In genomic region chr19:58409010-58409790, GRCh38 we compare ENCODE assay signal across 8 cellular contexts. TPM values are rescaled to one million over a fixed set of nuclear protein-coding genes. Genes with fewer than 3 reads are reported as not detected.
DNase-seq lines count a peak whose midpoint lies in the region; ATAC-seq and TF ChIP-seq lines count a peak whose summit lies in the region.

No MANE protein-coding gene starts in this region.

- H3K9me3 ChIP-seq in effector memory CD4-positive, alpha-beta T cell (ENCODE audit: control insufficient read depth, low read length): no peaks in the 10 kb centered on the region
- no peaks in the 10 kb centered on the region for H3K9me3 ChIP-seq in mucosa of rectum (ENCODE audit: control insufficient read depth in 2 of 2, low read length in 2 of 2)

- no peaks in the 10 kb centered on the region for H3K27me3 ChIP-seq in effector memory CD4-positive, alpha-beta T cell (replicated peaks; ENCODE audit: control insufficient read depth, insufficient read depth, low read length, poor library complexity, severe bottlenecking)
- H3K27me3 ChIP-seq in mucosa of rectum (ENCODE audit: control insufficient read depth in 2 of 2, insufficient read depth in 2 of 2, low read length in 2 of 2): no peaks in the 10 kb centered on the region

- peak overlapping the region; percentile 85 for H3K27ac ChIP-seq in 22Rv1
- H3K27ac ChIP-seq in effector memory CD4-positive, alpha-beta T cell (ENCODE audit: insufficient read depth, low read length, poor library complexity, severe bottlenecking): peak overlapping the region; percentile 86
- peak overlapping the region; percentile 79 to 87 for H3K27ac ChIP-seq in mucosa of rectum (ENCODE audit: low read depth in 2 of 2, low read length in 2 of 2)

- ATAC-seq in SK-N-SH treated with all-trans-retinoic acid at 6 μM for 48 hours: peak; percentile 76
- ATAC-seq in HG02610 (IDR thresholded peaks at IDR 0.05; ENCODE audit: unreplicated experiment): no peak

- peaks cover 17% of the 10 kb centered on the region for H3K4me1 ChIP-seq in effector memory CD4-positive, alpha-beta T cell (ENCODE audit: control insufficient read depth, insufficient read depth, low read length, poor library complexity, severe bottlenecking)
- H3K4me1 ChIP-seq in mucosa of rectum (ENCODE audit: control insufficient read depth in 2 of 2, insufficient read depth in 2 of 2, low read length in 2 of 2): peaks cover 7 to 17% of the 10 kb centered on the region in 2 donors

- H3K4me3 ChIP-seq in effector memory CD4-positive, alpha-beta T cell (ENCODE audit: insufficient read depth, low read depth, low read length, poor library complexity, severe bottlenecking): peak overlapping the region; percentile 90
- peak overlapping the region; percentile 87 to 93 for H3K4me3 ChIP-seq in mucosa of rectum (ENCODE audit: low read length in 2 of 2)

- H3K36me3 ChIP-seq in effector memory CD4-positive, alpha-beta T cell (ENCODE audit: control insufficient read depth, insufficient read depth, low read length): no peaks in the 10 kb centered on the region
- no peaks in the 10 kb centered on the region for H3K36me3 ChIP-seq in mucosa of rectum (ENCODE audit: control insufficient read depth in 2 of 2, insufficient read depth in 2 of 2, low read length in 2 of 2)

- DNase-seq in GF-D8 (lab: John Stamatoyannopoulos, UW) (peak; percentile 6), HT1080 (ENCODE audit: low read depth) (peak; percentile 48), DMS153 treated with DMSO at 0.1 percent for 48 hours (lab: John Stamatoyannopoulos, UW; ENCODE audit: unreplicated experiment) (no peak)
- no peak for DNase-seq in effector memory CD4-positive, alpha-beta T cell

- TF ChIP-seq CTCF in 22Rv1 (IDR thresholded peaks at IDR 0.05): no peak

- H3K9ac ChIP-seq in mucosa of rectum (ENCODE audit: low read depth in 1 of 2, low read length in 2 of 2): peak overlapping the region; percentile 79 to 93

TF ChIP-seq in SK-N-SH treated with all-trans-retinoic acid at 6 μM for 48 hours, 23 proteins besides CTCF, POLR2A, EP300 and RAD21:
- TF ChIP-seq ESRRG (CRISPR knock-in tag; IDR thresholded peaks at IDR 0.05) (no peak), ZNF8 (CRISPR knock-in tag; IDR thresholded peaks at IDR 0.05) (no peak), CSRNP3 (CRISPR knock-in tag; IDR thresholded peaks at IDR 0.05) (no peak), ISL1 (CRISPR knock-in tag; IDR thresholded peaks at IDR 0.05) (no peak), BACH2 (CRISPR knock-in tag; IDR thresholded peaks at IDR 0.05; ENCODE audit: borderline replicate concordance) (no peak), ARNTL (CRISPR knock-in tag; IDR thresholded peaks at IDR 0.05; ENCODE audit: borderline replicate concordance, low read depth) (no peak), TOX (CRISPR knock-in tag; IDR thresholded peaks at IDR 0.05; ENCODE audit: borderline replicate concordance) (no peak), TSHZ2 (CRISPR knock-in tag; IDR thresholded peaks at IDR 0.05) (no peak), OSR1 (CRISPR knock-in tag; IDR thresholded peaks at IDR 0.05) (no peak), CREB5 (CRISPR knock-in tag; IDR thresholded peaks at IDR 0.05; ENCODE audit: low read depth) (no peak), GLIS3 (CRISPR knock-in tag; IDR thresholded peaks at IDR 0.05) (no peak), RARB (CRISPR knock-in tag; IDR thresholded peaks at IDR 0.05) (no peak), PATZ1 (CRISPR knock-in tag; IDR thresholded peaks at IDR 0.05; ENCODE audit: borderline replicate concordance) (no peak), ZNF565 (CRISPR knock-in tag; conservative IDR thresholded peaks at IDR 0.05; ENCODE audit: low read depth) (no peak), ZFP3 (CRISPR knock-in tag; IDR thresholded peaks at IDR 0.05) (no peak), CSDC2 (CRISPR knock-in tag; IDR thresholded peaks at IDR 0.05) (no peak), PPARA (CRISPR knock-in tag; IDR thresholded peaks at IDR 0.05; ENCODE audit: borderline replicate concordance) (no peak), ZNF70 (CRISPR knock-in tag; IDR thresholded peaks at IDR 0.05) (no peak), SNAI2 (CRISPR knock-in tag; IDR thresholded peaks at IDR 0.05) (no peak)

RNA-seq across cellular contexts. Expression of gene ZNF584, which starts 0.8 kb away (rescaled TPM):
- total RNA-seq in HT1080 (2014; rRNA removed; shearing (Covaris generic)): 27.4 and 33.4 TPM in 2 replicates
- polyA plus RNA-seq in HT1080 (2015; cell fraction: cytosol; rRNA removed): 10.4 and 12.3 TPM in 2 replicates
- polyA plus RNA-seq in HT1080 (2015; cell fraction: nucleus; rRNA removed): 9.2 and 10.5 TPM in 2 replicates

RNA-seq across cellular contexts. Expression of gene RNF225, which starts 13.7 kb away (rescaled TPM):
- 0.24 TPM in 1 of 2 replicates, not detected in the other for total RNA-seq in HT1080 (2014; rRNA removed; shearing (Covaris generic))
- polyA plus RNA-seq in HT1080 (2015; cell fraction: cytosol; rRNA removed): 0.25 TPM in 1 of 2 replicates, not detected in the other
- polyA plus RNA-seq in HT1080 (2015; cell fraction: nucleus; rRNA removed): not detected in 2 replicates

RNA-seq across cellular contexts. Expression of gene RPS5, which starts 22.1 kb away (rescaled TPM):
- total RNA-seq in HT1080 (2014; rRNA removed; shearing (Covaris generic)): 3,183 and 4,090 TPM in 2 replicates
- 3,308 and 3,508 TPM in 2 replicates for polyA plus RNA-seq in HT1080 (2015; cell fraction: cytosol; rRNA removed)
- 1,320 and 1,466 TPM in 2 replicates for polyA plus RNA-seq in HT1080 (2015; cell fraction: nucleus; rRNA removed)

RNA-seq across cellular contexts. Expression of gene ZNF837, which starts 28.4 kb away (rescaled TPM):
- total RNA-seq in HT1080 (2014; rRNA removed; shearing (Covaris generic)): 0.08 and 1.4 TPM in 2 replicates
- 0.90 and 1.5 TPM in 2 replicates for polyA plus RNA-seq in HT1080 (2015; cell fraction: cytosol; rRNA removed)
- polyA plus RNA-seq in HT1080 (2015; cell fraction: nucleus; rRNA removed): 1.1 and 1.2 TPM in 2 replicates

RNA-seq across cellular contexts. Expression of gene ZNF132, which starts 30.8 kb away (rescaled TPM):
- 3.5 and 4.3 TPM in 2 replicates for total RNA-seq in HT1080 (2014; rRNA removed; shearing (Covaris generic))
- 1.1 and 1.3 TPM in 2 replicates for polyA plus RNA-seq in HT1080 (2015; cell fraction: cytosol; rRNA removed)
- 3.0 and 3.6 TPM in 2 replicates for polyA plus RNA-seq in HT1080 (2015; cell fraction: nucleus; rRNA removed)

Comparison
In these comparisons a context has a peak if more than half of its experiments do, and no peak if none do; other contexts are left out.
1. DNase-seq: peak in GF-D8 (single experiment) and HT1080 (single experiment); none in effector memory CD4-positive, alpha-beta T cell (0 of 3) and DMS153 treated with DMSO at 0.1 percent for 48 hours (single experiment).
2. Peak in every context shown above with its lines, with median percentiles within 50 percentile points of each other: H3K27ac ChIP-seq.